Comparison of ENCODE assay signal across 22 cellular contexts in genomic region chr15:70186152-70186551, GRCh38.
DNase-seq lines count a peak whose midpoint lies in the region; ATAC-seq and TF ChIP-seq lines count a peak whose summit lies in the region.
"Had no signal": no experiment of that assay in that cellular context is flagged by ENCODE, and none has a peak within 500 bp of the region (broad histone marks: within the 10 kb centered on the region; RNA-seq: fewer than 3 reads in every experiment).

No MANE protein-coding gene starts in this region.

- peaks cover under 1% of the 10 kb centered on the region for H3K9me3 Mint-ChIP-seq in neural progenitor cell
- H3K9me3 Mint-ChIP-seq: activated naive CD4-positive, alpha-beta T cell treated with anti-CD3 and anti-CD28 coated beads, Interleukin-2, amount 50 U/mL, for 24 hours; stimulated activated naive CD8-positive, alpha-beta T cell treated with anti-CD3 and anti-CD28 coated beads, Interleukin-15, Interleukin-2, amounts not matched to agents 100 ng/mL and 50 ng/mL, for 24 hours had no signal

- TF ChIP-seq CTCF in A673 (conservative IDR thresholded peaks at IDR 0.05; ENCODE audit: low read depth, low read length) (no peak), WERI-Rb-1 (IDR thresholded peaks at IDR 0.05; ENCODE audit: low read depth, low read length) (no peak), neural progenitor cell (IDR thresholded peaks at IDR 0.05) (no peak), gastrocnemius medialis (IDR thresholded peaks at IDR 0.05 in 4 of 5, conservative IDR thresholded peaks at IDR 0.05 in 1 of 5) (no peak), psoas muscle (IDR thresholded peaks at IDR 0.05) (no peak)

- intact Hi-C loops in A673 (cut with micrococcal nuclease; ENCODE audit: unreplicated experiment) = no loop called here
- intact Hi-C loops in gastrocnemius medialis (cut with DNase I; ENCODE audit: low total_unique reads) = no loop called here
- intact Hi-C loops in psoas muscle (cut with DNase I) = no loop called here

- no peak overlapping the region for H3K4me3 Mint-ChIP-seq in neural progenitor cell
- H3K4me3 Mint-ChIP-seq: activated naive CD4-positive, alpha-beta T cell treated with anti-CD3 and anti-CD28 coated beads, Interleukin-2, amount 50 U/mL, for 24 hours; CD4-positive, CD25-positive, alpha-beta regulatory T cell; stimulated activated naive CD8-positive, alpha-beta T cell treated with anti-CD3 and anti-CD28 coated beads, Interleukin-15, Interleukin-2, amounts not matched to agents 100 ng/mL and 50 ng/mL, for 24 hours; WTC11 had no signal

- H3K4me3 ChIP-seq in A673 (ENCODE audit: low read depth, low read length, poor library complexity, severe bottlenecking) (no peak overlapping the region), WERI-Rb-1 (ENCODE audit: low read depth, low read length) (no peak overlapping the region), neural progenitor cell (no peak overlapping the region), gastrocnemius medialis (no peak overlapping the region), psoas muscle (no peak overlapping the region)
- H3K4me3 ChIP-seq: esophagus squamous epithelium, right lobe of liver, SJSA1, upper lobe of left lung had no signal

- no peak overlapping the region for H3K9ac ChIP-seq in neural progenitor cell

- H3K27me3 ChIP-seq in A673 (replicated peaks; ENCODE audit: insufficient read depth, low read depth, low read length, poor library complexity) = no peaks in the 10 kb centered on the region
- no peaks in the 10 kb centered on the region for H3K27me3 ChIP-seq in WERI-Rb-1 (ENCODE audit: insufficient read depth, low read depth, severe bottlenecking)
- no peaks in the 10 kb centered on the region for H3K27me3 ChIP-seq in neural progenitor cell
- no peaks in the 10 kb centered on the region for H3K27me3 ChIP-seq in gastrocnemius medialis
- H3K27me3 ChIP-seq in psoas muscle (ENCODE audit: insufficient read depth in 3 of 3, low read length in 2 of 3) = no peaks in the 10 kb centered on the region
- H3K27me3 ChIP-seq: right lobe of liver, SJSA1, upper lobe of left lung had no signal

- no peaks in the 10 kb centered on the region for H4K20me1 ChIP-seq in neural progenitor cell (ENCODE audit: low read depth)

- no peaks in the 10 kb centered on the region for H3F3A ChIP-seq in neural progenitor cell (ENCODE audit: low read depth)

- 95 to 97% (median 96%) methylated on average over 5 to 6 of the region's 6 CpGs for WGBS in psoas muscle, 3 donors

- peaks cover 9% of the 10 kb centered on the region for H3K27me3 Mint-ChIP-seq in neural progenitor cell (ENCODE audit: insufficient read depth, low read depth)
- H3K27me3 Mint-ChIP-seq: activated naive CD4-positive, alpha-beta T cell treated with anti-CD3 and anti-CD28 coated beads, Interleukin-2, amount 50 U/mL, for 24 hours; CD4-positive, CD25-positive, alpha-beta regulatory T cell had no signal

- DNase-seq in A673 (ENCODE audit: low spot score) (peak; percentile 68), ELF-1 (ENCODE audit: low read depth, low spot score) (peak; percentile 64), WERI-Rb-1 (peak; percentile 70), neural progenitor cell (ENCODE audit: low spot score) (no peak), NCI-H748 (lab: John Stamatoyannopoulos, UW; ENCODE audit: unreplicated experiment) (no peak), NCI-H510A (lab: John Stamatoyannopoulos, UW) (no peak), gastrocnemius medialis (no peak), psoas muscle (no peak)
- DNase-seq: CD4-positive, CD25-positive, alpha-beta regulatory T cell; DMS53; effector CD8-positive, alpha-beta T cell; esophagus squamous epithelium; NCI-H2081 treated with DMSO at 0.1 percent for 48 hours; NCI-H748 treated with DMSO at 0.1 percent for 48 hours; right lobe of liver; stimulated activated CD4-positive, alpha-beta T cell treated with anti-CD3 and anti-CD28 coated beads, Interleukin-1b, Interleukin-23, amount 100 ng/mL, for 48 hours had no signal

- no TSS peak for BruUV-seq in A673 (replicated peaks; lab: Mats Ljungman, UMichigan)

- POLR2A ChIA-PET in A673 (lab: Charles Lee; ENCODE audit: low non-redundant PET) = no interaction called here

- CTCF ChIA-PET in A673 (lab: Charles Lee) = no interaction called here

- H3K4me2 ChIP-seq in neural progenitor cell = no peak overlapping the region

- H3K27ac ChIP-seq in A673 (ENCODE audit: low read depth, low read length, poor library complexity, severe bottlenecking) = peak overlapping the region; percentile 40
- peak overlapping the region; percentile 67 for H3K27ac ChIP-seq in WERI-Rb-1
- no peak overlapping the region for H3K27ac ChIP-seq in neural progenitor cell
- H3K27ac ChIP-seq in gastrocnemius medialis = no peak overlapping the region
- no peak overlapping the region for H3K27ac ChIP-seq in psoas muscle
- H3K27ac ChIP-seq: esophagus squamous epithelium, right lobe of liver, SJSA1, upper lobe of left lung had no signal

- no peak for TF ChIP-seq POLR2A in gastrocnemius medialis (IDR thresholded peaks at IDR 0.05)

- no peak overlapping the region for H2AFZ ChIP-seq in neural progenitor cell (replicated peaks)

- peaks cover 35% of the 10 kb centered on the region for H3K4me1 ChIP-seq in A673 (ENCODE audit: insufficient read depth, low read length, poor library complexity, severe bottlenecking)
- peaks cover 16% of the 10 kb centered on the region for H3K4me1 ChIP-seq in neural progenitor cell
- H3K4me1 ChIP-seq in gastrocnemius medialis = peaks cover 0 to 4% of the 10 kb centered on the region in 2 donors
- peaks cover 11% of the 10 kb centered on the region for H3K4me1 ChIP-seq in psoas muscle
- H3K4me1 ChIP-seq: right lobe of liver, SJSA1, upper lobe of left lung had no signal

- in situ Hi-C loops in gastrocnemius medialis (cut with MboI; ENCODE audit: low sequenced_read_pairs in 4 of 4) = loop anchor here in 1 of 4 donors (25.0 kb wide), 1 partner anchor 99 kb away; the partner anchor contains the start of gene TLE3

- no peaks in the 10 kb centered on the region for H3K36me3 ChIP-seq in A673 (ENCODE audit: insufficient read depth, low read length, poor library complexity, severe bottlenecking)
- H3K36me3 ChIP-seq in WERI-Rb-1 = no peaks in the 10 kb centered on the region
- no peaks in the 10 kb centered on the region for H3K36me3 ChIP-seq in neural progenitor cell
- no peaks in the 10 kb centered on the region for H3K36me3 ChIP-seq in gastrocnemius medialis
- H3K36me3 ChIP-seq in psoas muscle (ENCODE audit: insufficient read depth in 1 of 2, low read depth in 1 of 2) = no peaks in the 10 kb centered on the region
- H3K36me3 ChIP-seq: esophagus squamous epithelium, right lobe of liver, SJSA1, upper lobe of left lung had no signal

- peaks cover 24% of the 10 kb centered on the region for H3K4me1 Mint-ChIP-seq in neural progenitor cell
- H3K4me1 Mint-ChIP-seq: activated naive CD4-positive, alpha-beta T cell treated with anti-CD3 and anti-CD28 coated beads, Interleukin-2, amount 50 U/mL, for 24 hours had no signal

- ATAC-seq in gastrocnemius medialis (no peak), psoas muscle (no peak)
- ATAC-seq: Panc1, WTC11 had no signal

- no peaks in the 10 kb centered on the region for H3K79me2 ChIP-seq in neural progenitor cell (ENCODE audit: low read depth)

- peak overlapping the region; percentile 36 for H3K27ac Mint-ChIP-seq in neural progenitor cell
- H3K27ac Mint-ChIP-seq: activated naive CD4-positive, alpha-beta T cell treated with anti-CD3 and anti-CD28 coated beads, Interleukin-2, amount 50 U/mL, for 24 hours; stimulated activated naive CD8-positive, alpha-beta T cell treated with anti-CD3 and anti-CD28 coated beads, Interleukin-15, Interleukin-2, amounts not matched to agents 100 ng/mL and 50 ng/mL, for 24 hours; WTC11 had no signal

- H3K36me3 Mint-ChIP-seq in neural progenitor cell = no peaks in the 10 kb centered on the region
- H3K36me3 Mint-ChIP-seq: activated naive CD4-positive, alpha-beta T cell treated with anti-CD3 and anti-CD28 coated beads, Interleukin-2, amount 50 U/mL, for 24 hours; CD4-positive, CD25-positive, alpha-beta regulatory T cell had no signal

- H3K9me3 ChIP-seq in A673 (ENCODE audit: low read depth, low read length, poor library complexity, severe bottlenecking) = no peaks in the 10 kb centered on the region
- peaks cover 14% of the 10 kb centered on the region for H3K9me3 ChIP-seq in WERI-Rb-1 (ENCODE audit: severe bottlenecking)
- H3K9me3 ChIP-seq in neural progenitor cell (ENCODE audit: low read depth) = no peaks in the 10 kb centered on the region
- H3K9me3 ChIP-seq in gastrocnemius medialis = peaks cover 0 to under 1% (median 0%) of the 10 kb centered on the region in 3 donors
- H3K9me3 ChIP-seq in psoas muscle = no peaks in the 10 kb centered on the region
- H3K9me3 ChIP-seq: esophagus squamous epithelium, right lobe of liver, SJSA1, upper lobe of left lung had no signal

Comparison
In these comparisons a context has a peak if more than half of its experiments do, and no peak if none do; other contexts are left out.
1. DNase-seq: peak in A673 (single experiment), ELF-1 (single experiment) and WERI-Rb-1 (single experiment); none in neural progenitor cell (single experiment), NCI-H748 (single experiment), NCI-H510A (single experiment), gastrocnemius medialis (0 of 2) and psoas muscle (0 of 2).
2. H3K27ac ChIP-seq: peak in A673 (single experiment) and WERI-Rb-1 (single experiment); none in neural progenitor cell (single experiment), gastrocnemius medialis (0 of 4) and psoas muscle (single experiment).